ENCODE assay signal across 8 cellular contexts in genomic region chr12:49098035-49098451, GRCh38. TPM values are rescaled to one million over a fixed set of nuclear protein-coding genes. Genes with fewer than 3 reads are reported as not detected.
DNase-seq lines count a peak whose midpoint lies in the region; ATAC-seq and TF ChIP-seq lines count a peak whose summit lies in the region.

No MANE protein-coding gene starts in this region.

- POLR2A ChIA-PET in CD4-positive, alpha-beta T cell (lab: Charles Lee) = interaction anchor here (0.8 to 4.2 kb wide), 7 partner anchors 9 to 137 kb away, joined by 3 to 41 read pairs (median 4); partner anchors contain the start of genes LMBR1L, RHEBL1, TUBA1A and TUBA1B
- POLR2A ChIA-PET in HEK293T (lab: Yijun Ruan, JAX) = interaction anchor here (0.9 to 4.4 kb wide), 2 partner anchors 11 to 33 kb away, joined by 3 to 27 read pairs; partner anchors contain the start of gene TUBA1B

- intact Hi-C loops in CD4-positive, alpha-beta T cell (cut with DNase I, micrococcal nuclease) = loop anchor here (1.0 to 2.0 kb wide), 2 partner anchors 33 to 34 kb away; no protein-coding TSS in a partner anchor
- intact Hi-C loops in ascending aorta (cut with DNase I) = no loop called here

- peaks cover 66 to 68% of the 10 kb centered on the region in 2 donors for H3K36me3 ChIP-seq in ascending aorta

- H3K27me3 Mint-ChIP-seq in CD4-positive, alpha-beta T cell = peaks cover 28% of the 10 kb centered on the region

- DNase-seq in CD4-positive, alpha-beta T cell = peak; percentile 36 to 68 (median 56)
- DNase-seq in HEK293T (ENCODE audit: extremely low spot score) (peak; percentile 78), T-helper 2 cell (peak in 4 of 5 experiments; percentile 39 to 52 (median 46)), ascending aorta (ENCODE audit: low spot score in 2 of 2) (peak in 1 of 2 donors; percentile 69), inferior parietal cortex (ENCODE audit: extremely low spot score) (peak; percentile 66), DMS153 (lab: John Stamatoyannopoulos, UW) (no peak)
- DNase-seq in stimulated activated CD4-positive, alpha-beta T cell treated with anti-CD3 and anti-CD28 coated beads, Interleukin-2, amount 100 ng/mL, for 48 hours = peak; percentile 56 to 64

- H3K9me3 ChIP-seq in CD4-positive, alpha-beta T cell (ENCODE audit: control insufficient read depth, low read length) = no peaks in the 10 kb centered on the region
- H3K9me3 ChIP-seq in ascending aorta = no peaks in the 10 kb centered on the region

- peaks cover 25% of the 10 kb centered on the region for H3K4me1 Mint-ChIP-seq in CD4-positive, alpha-beta T cell (ENCODE audit: low read depth)

- H3K27ac Mint-ChIP-seq in CD4-positive, alpha-beta T cell = no peak overlapping the region

- peaks cover 4 to 9% of the 10 kb centered on the region in 2 donors for H3K4me1 ChIP-seq in ascending aorta

- peak; percentile 73 for ATAC-seq in CD4-positive, alpha-beta T cell (ENCODE audit: poor library complexity)
- no peak for ATAC-seq in GM19455 (IDR thresholded peaks at IDR 0.05; ENCODE audit: unreplicated experiment)

- H3K27me3 ChIP-seq in CD4-positive, alpha-beta T cell (ENCODE audit: control insufficient read depth, insufficient read depth, low read length) = peaks cover 20% of the 10 kb centered on the region
- peaks cover 10% of the 10 kb centered on the region for H3K27me3 ChIP-seq in ascending aorta

- no peak overlapping the region for H3K4me3 Mint-ChIP-seq in CD4-positive, alpha-beta T cell

- CTCF ChIA-PET in CD4-positive, alpha-beta T cell (lab: Charles Lee) = interaction anchor here (0.8 to 5.0 kb wide), 13 partner anchors 10 to 245 kb away, joined by 3 to 46 read pairs (median 6); partner anchors contain the start of genes DDX23, LMBR1L, RHEBL1 and TUBA1B
- CTCF ChIA-PET in HEK293T (lab: Yijun Ruan, JAX) = interaction anchor here (0.7 to 4.9 kb wide), 5 partner anchors 10 to 139 kb away, joined by 3 to 35 read pairs (median 13); partner anchors contain the start of gene LMBR1L

- TF ChIP-seq CTCF in CD4-positive, alpha-beta T cell (IDR thresholded peaks at IDR 0.05) = peak; percentile 76
- TF ChIP-seq CTCF in ascending aorta (IDR thresholded peaks at IDR 0.05) = peak; percentile 54 to 83 (median 69)

- H3K36me3 Mint-ChIP-seq in CD4-positive, alpha-beta T cell (ENCODE audit: low read depth) = peaks cover 62% of the 10 kb centered on the region

- H3K9me3 Mint-ChIP-seq in CD4-positive, alpha-beta T cell = no peaks in the 10 kb centered on the region

- no peak overlapping the region for H3K4me3 ChIP-seq in ascending aorta

- H3K27ac ChIP-seq in CD4-positive, alpha-beta T cell (ENCODE audit: low read depth, low read length) = no peak overlapping the region
- H3K27ac ChIP-seq in ascending aorta = no peak overlapping the region

TF ChIP-seq in HEK293T, 16 proteins besides CTCF, POLR2A, EP300 and RAD21:
- no peak for TF ChIP-seq HDGF (IDR thresholded peaks at IDR 0.05; ENCODE audit: borderline replicate concordance)
- no peak for TF ChIP-seq NFRKB (IDR thresholded peaks at IDR 0.05)
- no peak for TF ChIP-seq BHLHE40 (IDR thresholded peaks at IDR 0.05; ENCODE audit: borderline replicate concordance)
- TF ChIP-seq TARDBP (IDR thresholded peaks at IDR 0.05) = no peak
- TF ChIP-seq CTBP1 (IDR thresholded peaks at IDR 0.05; ENCODE audit: borderline replicate concordance) = no peak
- no peak for TF ChIP-seq PKNOX1 (IDR thresholded peaks at IDR 0.05)
- TF ChIP-seq ZNF384 (IDR thresholded peaks at IDR 0.05) = no peak
- TF ChIP-seq SP1 (IDR thresholded peaks at IDR 0.05) = no peak
- no peak for TF ChIP-seq FOXA1 (IDR thresholded peaks at IDR 0.05)
- TF ChIP-seq SUZ12 (IDR thresholded peaks at IDR 0.05) = no peak
- TF ChIP-seq ELF4 (IDR thresholded peaks at IDR 0.05) = no peak
- no peak for TF ChIP-seq L3MBTL2 (conservative IDR thresholded peaks at IDR 0.05)

RNA-seq across cellular contexts. Expression of gene DHH, which starts 3.4 kb away (rescaled TPM):
- 1 to 10 TPM in 1 of 2 experiments, under 1 TPM in 1; 0.71 to 1.1 TPM for total RNA-seq in CD4-positive, alpha-beta T cell
- 31.5 TPM for total RNA-seq in ascending aorta

RNA-seq across cellular contexts. Expression of gene LMBR1L, which starts 12.6 kb away (rescaled TPM):
- 100 to 1,000 TPM; 401 to 418 TPM for total RNA-seq in CD4-positive, alpha-beta T cell
- total RNA-seq in ascending aorta = 74.2 TPM

RNA-seq across cellular contexts. Expression of gene RHEBL1, which starts 28.3 kb away (rescaled TPM):
- 1 to 10 TPM; 5.1 to 6.0 TPM for total RNA-seq in CD4-positive, alpha-beta T cell
- total RNA-seq in ascending aorta = not detected

RNA-seq across cellular contexts. Expression of gene TUBA1B, which starts 33.2 kb away (rescaled TPM):
- total RNA-seq in CD4-positive, alpha-beta T cell = 100 to 1,000 TPM; 116 to 120 TPM
- 1,333 TPM for total RNA-seq in ascending aorta

RNA-seq across cellular contexts. Expression of gene KMT2D, which starts 37.4 kb away (rescaled TPM):
- 100 to 1,000 TPM; 107 to 110 TPM for total RNA-seq in CD4-positive, alpha-beta T cell
- total RNA-seq in ascending aorta = 106 TPM

Comparison
In these comparisons a context has a peak if more than half of its experiments do, and no peak if none do; other contexts are left out.
1. RNA of gene DHH, which starts 3.4 kb away (total RNA-seq): 31.5 TPM in ascending aorta (single experiment); 0.71 to 1.1 TPM in CD4-positive, alpha-beta T cell; every median in the first group is over 10 times any median in the second.